Comparison of ENCODE assay signal across 17 cellular contexts in the genomic region with DNA sequence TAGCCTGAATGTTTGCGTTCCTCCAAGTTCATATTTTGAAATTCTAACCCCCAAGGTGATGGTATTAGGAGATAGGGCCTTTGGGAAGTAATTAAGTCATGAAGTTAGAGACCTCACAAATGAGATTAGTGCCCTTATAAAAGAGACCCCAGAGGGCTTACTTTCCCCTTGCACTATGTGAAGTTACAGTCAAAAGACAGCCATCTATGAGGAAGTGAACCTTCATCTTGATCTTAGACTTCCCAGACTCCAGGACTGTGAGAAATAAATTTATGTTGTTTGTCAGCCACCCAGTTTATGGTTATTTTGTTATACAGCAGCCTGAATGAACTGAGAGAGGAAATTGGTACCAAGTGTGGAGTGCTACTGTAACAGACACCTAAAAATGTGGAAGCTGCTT.
DNase-seq lines count a peak whose midpoint lies in the region; ATAC-seq and TF ChIP-seq lines count a peak whose summit lies in the region.
"Had no signal": no experiment of that assay in that cellular context is flagged by ENCODE, and none has a peak within 500 bp of the region (broad histone marks: within the 10 kb centered on the region; RNA-seq: fewer than 3 reads in every experiment).

No MANE protein-coding gene starts in this region.

- H3K4me2 ChIP-seq in Loucy (ENCODE audit: low read depth, low read length, poor library complexity, severe bottlenecking): no peak overlapping the region

- no peak for TF ChIP-seq POLR2A in gastrocnemius medialis (IDR thresholded peaks at IDR 0.05)

- H3F3A ChIP-seq in Loucy (ENCODE audit: low read depth): no peaks in the 10 kb centered on the region

- H3K9me3 Mint-ChIP-seq in activated CD4-positive, alpha-beta memory T cell treated with anti-CD3 and anti-CD28 coated beads, Interleukin-2, amount 10 ng/mL, durations not matched to agents 7 days and 5 days: no peaks in the 10 kb centered on the region
- no peaks in the 10 kb centered on the region for H3K9me3 Mint-ChIP-seq in activated CD4-positive, alpha-beta memory T cell treated with anti-CD3 and anti-CD28 coated beads for 36 hours
- no peaks in the 10 kb centered on the region for H3K9me3 Mint-ChIP-seq in central memory CD8-positive, alpha-beta T cell
- H3K9me3 Mint-ChIP-seq: dendritic cell treated with granulocyte-macrophage colony-stimulating factor and Interleukin-4, amounts not matched to agents 40 ng/mL and 50 ng/mL, for 4 days had no signal

- H3K4me3 Mint-ChIP-seq in activated CD4-positive, alpha-beta memory T cell treated with anti-CD3 and anti-CD28 coated beads, Interleukin-2, amount 10 ng/mL, durations not matched to agents 7 days and 5 days: no peak overlapping the region
- no peak overlapping the region for H3K4me3 Mint-ChIP-seq in activated CD4-positive, alpha-beta memory T cell treated with anti-CD3 and anti-CD28 coated beads for 36 hours
- H3K4me3 Mint-ChIP-seq in central memory CD8-positive, alpha-beta T cell: no peak overlapping the region
- H3K4me3 Mint-ChIP-seq: dendritic cell treated with granulocyte-macrophage colony-stimulating factor and Interleukin-4, amounts not matched to agents 40 ng/mL and 50 ng/mL, for 4 days; H9 had no signal

- POLR2A ChIA-PET in activated CD4-positive, alpha-beta memory T cell treated with anti-CD3 and anti-CD28 coated beads, Interleukin-2, amount 10 ng/mL, durations not matched to agents 7 days and 5 days (lab: Charles Lee): interaction anchor here (1.1 to 2.4 kb wide), 5 partner anchors 9 to 139 kb away, joined by 3 to 11 read pairs (median 5); partner anchors contain the start of genes CIAO2A and HERC1
- POLR2A ChIA-PET in activated CD4-positive, alpha-beta memory T cell treated with anti-CD3 and anti-CD28 coated beads for 36 hours (lab: Charles Lee): interaction anchor here (1.2 to 1.8 kb wide), 3 partner anchors 33 to 416 kb away, joined by 3 to 21 read pairs (median 5); partner anchors contain the start of gene TRIP4

- peak overlapping the region; percentile 87 to 93 (median 91) for H3K27ac ChIP-seq in gastrocnemius medialis
- H3K27ac ChIP-seq: esophagus squamous epithelium, suprapubic skin had no signal

- peaks cover 34% of the 10 kb centered on the region for H3K4me1 ChIP-seq in Loucy (ENCODE audit: insufficient read depth, low read length, poor library complexity, severe bottlenecking)
- peaks cover 81 to 89% of the 10 kb centered on the region in 2 donors for H3K4me1 ChIP-seq in gastrocnemius medialis

- peaks cover 47% of the 10 kb centered on the region for H3K4me1 Mint-ChIP-seq in activated CD4-positive, alpha-beta memory T cell treated with anti-CD3 and anti-CD28 coated beads, Interleukin-2, amount 10 ng/mL, durations not matched to agents 7 days and 5 days
- H3K4me1 Mint-ChIP-seq in activated CD4-positive, alpha-beta memory T cell treated with anti-CD3 and anti-CD28 coated beads for 36 hours (ENCODE audit: low read depth): peaks cover 36% of the 10 kb centered on the region
- peaks cover 42% of the 10 kb centered on the region for H3K4me1 Mint-ChIP-seq in central memory CD8-positive, alpha-beta T cell

- intact Hi-C loops in activated CD4-positive, alpha-beta memory T cell treated with anti-CD3 and anti-CD28 coated beads for 36 hours (cut with micrococcal nuclease): loop anchor here (1.0 to 2.0 kb wide), 3 partner anchors 14 to 38 kb away; no protein-coding TSS in a partner anchor
- intact Hi-C loops in gastrocnemius medialis (cut with DNase I; ENCODE audit: low total_unique reads): no loop called here

- ATAC-seq in central memory CD8-positive, alpha-beta T cell (replicated peaks; ENCODE audit: extremely low read depth, poor library complexity, severe bottlenecking): no peak
- ATAC-seq in gastrocnemius medialis: no peak
- ATAC-seq in left lobe of liver: no peak
- ATAC-seq in HG03460 (IDR thresholded peaks at IDR 0.05; ENCODE audit: unreplicated experiment): no peak
- no peak for ATAC-seq in HG03159 (IDR thresholded peaks at IDR 0.05; ENCODE audit: unreplicated experiment)

- in situ Hi-C loops in gastrocnemius medialis (cut with MboI; ENCODE audit: low sequenced_read_pairs in 4 of 4): no loop called here

- no peaks in the 10 kb centered on the region for H3K36me3 ChIP-seq in Loucy (ENCODE audit: insufficient read depth, low read length)
- no peaks in the 10 kb centered on the region for H3K36me3 ChIP-seq in gastrocnemius medialis
- H3K36me3 ChIP-seq: esophagus squamous epithelium, suprapubic skin had no signal

- CTCF ChIA-PET in activated CD4-positive, alpha-beta memory T cell treated with anti-CD3 and anti-CD28 coated beads, Interleukin-2, amount 10 ng/mL, durations not matched to agents 7 days and 5 days (lab: Charles Lee): interaction anchor here (0.9 to 5.1 kb wide), 6 partner anchors 10 to 220 kb away, joined by 3 to 32 read pairs (median 6); partner anchors contain the start of gene DAPK2
- CTCF ChIA-PET in activated CD4-positive, alpha-beta memory T cell treated with anti-CD3 and anti-CD28 coated beads for 36 hours (lab: Charles Lee): interaction anchor here (0.9 to 2.0 kb wide), 6 partner anchors 11 to 1900 kb away, joined by 3 to 12 read pairs (median 4); partner anchors contain the start of gene DAPK2

- no peaks in the 10 kb centered on the region for H3K9me2 ChIP-seq in Loucy (replicated peaks; ENCODE audit: low read depth, low read length)

- DNase-seq in activated CD4-positive, alpha-beta memory T cell treated with anti-CD3 and anti-CD28 coated beads, Interleukin-2, amount 10 ng/mL, durations not matched to agents 7 days and 5 days: no peak
- DNase-seq in activated CD4-positive, alpha-beta memory T cell treated with anti-CD3 and anti-CD28 coated beads for 36 hours: no peak
- no peak for DNase-seq in central memory CD8-positive, alpha-beta T cell (ENCODE audit: low spot score in 2 of 2)
- DNase-seq in gastrocnemius medialis: no peak
- no peak for DNase-seq in left lobe of liver (ENCODE audit: low spot score)
- DNase-seq: anterior cingulate cortex, esophagus squamous epithelium, hippocampal formation, KG1, NCI-H187, NCI-H526 treated with DMSO at 0.1 percent for 48 hours had no signal

- no peaks in the 10 kb centered on the region for H3K9me3 ChIP-seq in Loucy (ENCODE audit: insufficient read depth, low read depth, low read length)
- no peaks in the 10 kb centered on the region for H3K9me3 ChIP-seq in gastrocnemius medialis
- H3K9me3 ChIP-seq: esophagus squamous epithelium, suprapubic skin had no signal

- H3K4me3 ChIP-seq in Loucy (ENCODE audit: low read length, poor library complexity, severe bottlenecking): no peak overlapping the region
- no peak overlapping the region for H3K4me3 ChIP-seq in gastrocnemius medialis
- H3K4me3 ChIP-seq: esophagus squamous epithelium, suprapubic skin had no signal

- H3K27ac Mint-ChIP-seq in activated CD4-positive, alpha-beta memory T cell treated with anti-CD3 and anti-CD28 coated beads, Interleukin-2, amount 10 ng/mL, durations not matched to agents 7 days and 5 days: peak overlapping the region; percentile 96
- H3K27ac Mint-ChIP-seq in activated CD4-positive, alpha-beta memory T cell treated with anti-CD3 and anti-CD28 coated beads for 36 hours: no peak overlapping the region
- peak overlapping the region; percentile 92 for H3K27ac Mint-ChIP-seq in central memory CD8-positive, alpha-beta T cell (ENCODE audit: low read depth)

- H4K20me1 ChIP-seq in Loucy (ENCODE audit: insufficient read depth, low read length, poor library complexity, severe bottlenecking): no peaks in the 10 kb centered on the region

- H3K36me3 Mint-ChIP-seq in activated CD4-positive, alpha-beta memory T cell treated with anti-CD3 and anti-CD28 coated beads, Interleukin-2, amount 10 ng/mL, durations not matched to agents 7 days and 5 days (ENCODE audit: low read depth): peaks cover 2% of the 10 kb centered on the region
- no peaks in the 10 kb centered on the region for H3K36me3 Mint-ChIP-seq in activated CD4-positive, alpha-beta memory T cell treated with anti-CD3 and anti-CD28 coated beads for 36 hours
- H3K36me3 Mint-ChIP-seq in central memory CD8-positive, alpha-beta T cell (ENCODE audit: insufficient read depth): no peaks in the 10 kb centered on the region

- H3K9ac ChIP-seq in Loucy (ENCODE audit: low read depth, low read length, poor library complexity, severe bottlenecking): no peak overlapping the region

- peak overlapping the region; percentile 44; the same call in 1 of the 2 replicates for H2AFZ ChIP-seq in Loucy (ENCODE audit: low read length)

- H3K27me3 ChIP-seq in Loucy (ENCODE audit: insufficient read depth, low read length, poor library complexity, severe bottlenecking): no peaks in the 10 kb centered on the region
- H3K27me3 ChIP-seq in gastrocnemius medialis: no peaks in the 10 kb centered on the region
- H3K27me3 ChIP-seq: esophagus squamous epithelium, suprapubic skin had no signal

- H3K27me3 Mint-ChIP-seq in activated CD4-positive, alpha-beta memory T cell treated with anti-CD3 and anti-CD28 coated beads, Interleukin-2, amount 10 ng/mL, durations not matched to agents 7 days and 5 days: no peaks in the 10 kb centered on the region
- H3K27me3 Mint-ChIP-seq in activated CD4-positive, alpha-beta memory T cell treated with anti-CD3 and anti-CD28 coated beads for 36 hours: peaks cover 1% of the 10 kb centered on the region
- no peaks in the 10 kb centered on the region for H3K27me3 Mint-ChIP-seq in central memory CD8-positive, alpha-beta T cell
- H3K27me3 Mint-ChIP-seq: dendritic cell treated with granulocyte-macrophage colony-stimulating factor and Interleukin-4, amounts not matched to agents 40 ng/mL and 50 ng/mL, for 4 days had no signal

- no peak for TF ChIP-seq CTCF in Loucy (conservative IDR thresholded peaks at IDR 0.05; ENCODE audit: low read length)
- no peak for TF ChIP-seq CTCF in gastrocnemius medialis (IDR thresholded peaks at IDR 0.05 in 4 of 5, conservative IDR thresholded peaks at IDR 0.05 in 1 of 5)

- H3K79me2 ChIP-seq in Loucy (ENCODE audit: insufficient read depth, low read length): no peaks in the 10 kb centered on the region
